Comparison of ENCODE assay signal across 23 cellular contexts in the genomic region with DNA sequence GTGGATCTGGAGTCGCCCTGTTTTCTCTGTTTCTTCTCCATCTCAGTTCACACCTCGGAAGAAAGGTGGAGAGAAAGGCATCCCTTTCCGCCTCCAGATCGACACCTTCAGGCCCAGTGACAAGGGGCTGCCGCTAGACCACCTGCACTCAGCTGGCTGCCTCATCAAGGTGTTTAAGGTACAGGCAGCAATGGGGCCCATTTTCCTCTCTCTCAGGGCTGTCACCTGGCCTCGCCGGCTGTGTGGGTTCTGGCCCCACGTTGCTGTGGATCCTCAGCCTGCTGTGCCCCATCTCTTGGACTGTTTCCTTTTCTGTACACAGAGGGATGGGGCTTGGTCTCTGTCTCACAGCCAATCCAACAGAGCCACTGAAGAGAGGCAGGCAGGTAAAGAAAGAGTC. TPM values are rescaled to one million over a fixed set of nuclear protein-coding genes. Genes with fewer than 3 reads are reported as not detected.
"Had no signal": no experiment of that assay in that cellular context is flagged by ENCODE, and none has a peak within 500 bp of the region (broad histone marks: within the 10 kb centered on the region; RNA-seq: fewer than 3 reads in every experiment).

No MANE protein-coding gene starts in this region.

- H3K27ac ChIP-seq: colonic mucosa, heart right ventricle, parathyroid adenoma, psoas muscle, right lobe of liver, skin epidermis, suprapubic skin, thyroid gland, vagina had no signal

- DNase-seq: colonic mucosa; dermis blood vessel endothelial cell; heart right ventricle; hypothalamus; kidney glomerular epithelial cell; natural killer cell; occipital lobe; psoas muscle; retina; right lobe of liver; stimulated activated CD4-positive, alpha-beta T cell treated with anti-CD3 and anti-CD28 coated beads, Interleukin-12 subunit alpha, Interleukin-12 subunit beta, amount 100 ng/mL, for 4 hours; stimulated activated naive CD8-positive, alpha-beta T cell treated with anti-CD3 and anti-CD28 coated beads, Interleukin-15, Interleukin-2, amounts not matched to agents 100 U/mL and 50 U/mL, for 24 hours; thyroid gland had no signal

- H3K9me3 ChIP-seq: colonic mucosa, heart right ventricle, psoas muscle, right lobe of liver, suprapubic skin, thyroid gland, vagina had no signal

- H3K36me3 ChIP-seq: colonic mucosa, heart right ventricle, right lobe of liver, suprapubic skin, thyroid gland, vagina had no signal

- H3K4me1 ChIP-seq: colonic mucosa, parathyroid adenoma had no signal

- H3K9ac ChIP-seq: parathyroid adenoma had no signal

- H3K27ac Mint-ChIP-seq: mesothelial cell of epicardium, natural killer cell, type B pancreatic cell had no signal

- ATAC-seq: left lobe of liver; natural killer cell; right lobe of liver; stimulated activated naive CD8-positive, alpha-beta T cell treated with anti-CD3 and anti-CD28 coated beads, Interleukin-15, Interleukin-2, amounts not matched to agents 100 U/mL and 50 U/mL, for 24 hours had no signal

- H2AFZ ChIP-seq: parathyroid adenoma had no signal

- H3K27me3 ChIP-seq: colonic mucosa, right lobe of liver, thyroid gland, vagina had no signal

- H3K36me3 Mint-ChIP-seq: mesothelial cell of epicardium, natural killer cell, type B pancreatic cell had no signal

- H3K4me3 Mint-ChIP-seq: mesothelial cell of epicardium, natural killer cell, neural crest cell, type B pancreatic cell had no signal

- H3K9me3 Mint-ChIP-seq: mesothelial cell of epicardium, natural killer cell, neural crest cell, type B pancreatic cell had no signal

- H3K4me3 ChIP-seq: colonic mucosa, heart right ventricle, psoas muscle, right lobe of liver, skin epidermis, suprapubic skin, thyroid gland, vagina had no signal

RNA-seq across cellular contexts. Expression of gene STAC2, which starts 17.4 kb away (rescaled TPM):
- total RNA-seq: endothelial cell of umbilical vein, fibroblast of lung, left lobe of liver, natural killer cell, right lobe of liver, thyroid gland had no signal
- polyA plus RNA-seq: endothelial cell of umbilical vein had no signal
